ENCODE assay signal across 1 cellular context in genomic region chr13:89401209-89401810, GRCh38.
TF ChIP-seq lines count a peak whose summit lies in the region.

No MANE protein-coding gene starts in this region.

TF ChIP-seq in SK-N-SH, 30 proteins besides CTCF, POLR2A, EP300 and RAD21 (continued from another document):
- no peak for TF ChIP-seq IRF3 (IDR thresholded peaks at IDR 0.05; ENCODE audit: low read depth, low read length)
- no peak for TF ChIP-seq GABPA (IDR thresholded peaks at IDR 0.05; ENCODE audit: low read depth)
- no peak for TF ChIP-seq ZBTB33 (IDR thresholded peaks at IDR 0.05; ENCODE audit: borderline replicate concordance, low read depth)
- TF ChIP-seq CHD2 (IDR thresholded peaks at IDR 0.05; ENCODE audit: low read length, partially characterized antibody), result no peak
- TF ChIP-seq JUND (IDR thresholded peaks at IDR 0.05), result no peak
- no peak for TF ChIP-seq TAF1 (IDR thresholded peaks at IDR 0.05; ENCODE audit: borderline replicate concordance, low read depth, low read length)
- TF ChIP-seq FOXM1 (IDR thresholded peaks at IDR 0.05; ENCODE audit: low read depth), result no peak
- TF ChIP-seq MEF2A (IDR thresholded peaks at IDR 0.05; ENCODE audit: borderline replicate concordance, low read depth), result no peak
- TF ChIP-seq NRF1 (IDR thresholded peaks at IDR 0.05; ENCODE audit: low read depth, low read length), result no peak
- no peak for TF ChIP-seq RCOR1 (IDR thresholded peaks at IDR 0.05; ENCODE audit: low read length)
- TF ChIP-seq YY1 (IDR thresholded peaks at IDR 0.05; ENCODE audit: low read depth), result no peak
- TF ChIP-seq MAX (IDR thresholded peaks at IDR 0.05; ENCODE audit: low read depth), result no peak
- TF ChIP-seq SIN3A (IDR thresholded peaks at IDR 0.05; ENCODE audit: borderline replicate concordance, low read depth, low read length), result no peak
- TF ChIP-seq FOSL2 (IDR thresholded peaks at IDR 0.05; ENCODE audit: borderline replicate concordance, low read depth), result no peak
- TF ChIP-seq GATA2 (CRISPR knock-in tag; IDR thresholded peaks at IDR 0.05), result no peak
